ENCODE assay signal across 1 cellular context in the genomic region with DNA sequence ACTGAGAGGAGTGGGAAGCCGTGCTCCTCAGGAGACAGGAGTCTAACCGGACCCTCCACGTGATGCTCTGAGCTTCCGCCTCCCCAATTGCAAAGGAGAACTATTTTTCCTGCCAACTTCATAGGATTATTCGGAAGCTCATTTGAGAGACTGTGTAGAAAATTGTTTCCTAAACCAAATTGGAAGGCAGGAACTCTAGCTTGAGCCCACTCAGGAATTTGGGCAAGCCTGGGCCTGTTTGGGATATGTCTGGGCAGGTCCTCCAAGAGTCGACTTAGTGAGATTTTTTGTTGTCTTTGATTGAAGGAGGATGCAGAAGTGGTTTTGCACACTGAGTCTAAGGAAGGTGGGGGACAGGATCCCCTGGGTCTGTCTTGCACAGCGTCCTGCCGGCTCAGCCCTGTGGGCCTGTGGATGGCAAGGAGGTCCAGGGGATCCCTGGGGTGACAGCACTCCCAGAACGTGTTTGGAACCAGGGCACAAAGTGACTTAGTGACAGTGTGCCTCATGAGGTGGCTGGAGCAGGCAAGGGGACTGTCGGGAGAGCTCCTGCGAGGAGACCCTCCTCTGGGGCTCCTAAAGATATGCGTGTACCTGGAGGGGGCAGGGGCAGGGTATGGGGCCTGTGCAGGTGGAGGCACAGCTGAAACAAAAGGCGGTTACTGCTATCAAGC.
TF ChIP-seq lines count a peak whose summit lies in the region.

No MANE protein-coding gene starts in this region.

TF ChIP-seq in GM23338, 12 proteins besides CTCF, POLR2A, EP300 and RAD21 (continued from another document):
- TF ChIP-seq, protein P1, sequence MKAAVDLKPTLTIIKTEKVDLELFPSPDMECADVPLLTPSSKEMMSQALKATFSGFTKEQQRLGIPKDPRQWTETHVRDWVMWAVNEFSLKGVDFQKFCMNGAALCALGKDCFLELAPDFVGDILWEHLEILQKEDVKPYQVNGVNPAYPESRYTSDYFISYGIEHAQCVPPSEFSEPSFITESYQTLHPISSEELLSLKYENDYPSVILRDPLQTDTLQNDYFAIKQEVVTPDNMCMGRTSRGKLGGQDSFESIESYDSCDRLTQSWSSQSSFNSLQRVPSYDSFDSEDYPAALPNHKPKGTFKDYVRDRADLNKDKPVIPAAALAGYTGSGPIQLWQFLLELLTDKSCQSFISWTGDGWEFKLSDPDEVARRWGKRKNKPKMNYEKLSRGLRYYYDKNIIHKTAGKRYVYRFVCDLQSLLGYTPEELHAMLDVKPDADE (IDR thresholded peaks at IDR 0.05): no peak
- TF ChIP-seq, protein P2, sequence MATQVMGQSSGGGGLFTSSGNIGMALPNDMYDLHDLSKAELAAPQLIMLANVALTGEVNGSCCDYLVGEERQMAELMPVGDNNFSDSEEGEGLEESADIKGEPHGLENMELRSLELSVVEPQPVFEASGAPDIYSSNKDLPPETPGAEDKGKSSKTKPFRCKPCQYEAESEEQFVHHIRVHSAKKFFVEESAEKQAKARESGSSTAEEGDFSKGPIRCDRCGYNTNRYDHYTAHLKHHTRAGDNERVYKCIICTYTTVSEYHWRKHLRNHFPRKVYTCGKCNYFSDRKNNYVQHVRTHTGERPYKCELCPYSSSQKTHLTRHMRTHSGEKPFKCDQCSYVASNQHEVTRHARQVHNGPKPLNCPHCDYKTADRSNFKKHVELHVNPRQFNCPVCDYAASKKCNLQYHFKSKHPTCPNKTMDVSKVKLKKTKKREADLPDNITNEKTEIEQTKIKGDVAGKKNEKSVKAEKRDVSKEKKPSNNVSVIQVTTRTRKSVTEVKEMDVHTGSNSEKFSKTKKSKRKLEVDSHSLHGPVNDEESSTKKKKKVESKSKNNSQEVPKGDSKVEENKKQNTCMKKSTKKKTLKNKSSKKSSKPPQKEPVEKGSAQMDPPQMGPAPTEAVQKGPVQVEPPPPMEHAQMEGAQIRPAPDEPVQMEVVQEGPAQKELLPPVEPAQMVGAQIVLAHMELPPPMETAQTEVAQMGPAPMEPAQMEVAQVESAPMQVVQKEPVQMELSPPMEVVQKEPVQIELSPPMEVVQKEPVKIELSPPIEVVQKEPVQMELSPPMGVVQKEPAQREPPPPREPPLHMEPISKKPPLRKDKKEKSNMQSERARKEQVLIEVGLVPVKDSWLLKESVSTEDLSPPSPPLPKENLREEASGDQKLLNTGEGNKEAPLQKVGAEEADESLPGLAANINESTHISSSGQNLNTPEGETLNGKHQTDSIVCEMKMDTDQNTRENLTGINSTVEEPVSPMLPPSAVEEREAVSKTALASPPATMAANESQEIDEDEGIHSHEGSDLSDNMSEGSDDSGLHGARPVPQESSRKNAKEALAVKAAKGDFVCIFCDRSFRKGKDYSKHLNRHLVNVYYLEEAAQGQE (IDR thresholded peaks at IDR 0.05; ENCODE audit: unreplicated experiment): no peak
- no peak for TF ChIP-seq NANOG (IDR thresholded peaks at IDR 0.05; ENCODE audit: borderline replicate concordance)
- no peak for TF ChIP-seq ZNF462 (CRISPR knock-in tag; IDR thresholded peaks at IDR 0.05)
- TF ChIP-seq ZNF114 (CRISPR knock-in tag; IDR thresholded peaks at IDR 0.05): no peak
- TF ChIP-seq STAT1 (IDR thresholded peaks at IDR 0.05; ENCODE audit: unreplicated experiment): no peak
- no peak for TF ChIP-seq ZNF331 (CRISPR knock-in tag; IDR thresholded peaks at IDR 0.05; ENCODE audit: low read depth)
- TF ChIP-seq EZH2 (IDR thresholded peaks at IDR 0.05; ENCODE audit: low read depth, unreplicated experiment): no peak
- no peak for TF ChIP-seq CREB1 (CRISPR knock-in tag; IDR thresholded peaks at IDR 0.05; ENCODE audit: low read depth)
